Comparison of ENCODE assay signal across 15 cellular contexts in genomic region chr13:109933476-109933875, GRCh38.
"Had no signal": no experiment of that assay in that cellular context is flagged by ENCODE, and none has a peak within 500 bp of the region (broad histone marks: within the 10 kb centered on the region; RNA-seq: fewer than 3 reads in every experiment).

No MANE protein-coding gene starts in this region.

- H3K27me3 ChIP-seq: heart left ventricle, left lung, upper lobe of left lung had no signal

- H3K4me3 ChIP-seq: heart left ventricle, left lung, upper lobe of left lung had no signal

- H3K27ac ChIP-seq: heart left ventricle, left lung, upper lobe of left lung had no signal

- DNase-seq: activated CD4-positive, alpha-beta T cell treated with anti-CD3 and anti-CD28 coated beads for 1 hour; activated CD8-positive, alpha-beta memory T cell treated with anti-CD3 and anti-CD28 coated beads, Interleukin-2, amount 50 U/mL, for 4 hours; activated CD8-positive, alpha-beta T cell treated with anti-CD3 and anti-CD28 coated beads for 36 hours; activated naive CD8-positive, alpha-beta T cell treated with anti-CD3 and anti-CD28 coated beads, Interleukin-2, amount 10 ng/mL, durations not matched to agents 7 days and 5 days; aorta; foreskin melanocyte; heart left ventricle; islet precursor cell; left lung; mesenchymal stem cell; stimulated activated CD4-positive, alpha-beta T cell treated with anti-CD3 and anti-CD28 coated beads, Interleukin-2, amount 100 ng/mL, for 24 hours; stimulated activated naive CD4-positive, alpha-beta T cell; T-helper 2 cell had no signal

- H3K4me1 ChIP-seq: left lung, upper lobe of left lung had no signal

- H3K9me3 ChIP-seq: heart left ventricle, upper lobe of left lung had no signal

- ATAC-seq: activated CD8-positive, alpha-beta T cell treated with anti-CD3 and anti-CD28 coated beads for 36 hours; heart left ventricle; left lung; sciatic nerve had no signal

- H3K36me3 ChIP-seq: heart left ventricle, left lung, upper lobe of left lung had no signal
